In the genomic region with DNA sequence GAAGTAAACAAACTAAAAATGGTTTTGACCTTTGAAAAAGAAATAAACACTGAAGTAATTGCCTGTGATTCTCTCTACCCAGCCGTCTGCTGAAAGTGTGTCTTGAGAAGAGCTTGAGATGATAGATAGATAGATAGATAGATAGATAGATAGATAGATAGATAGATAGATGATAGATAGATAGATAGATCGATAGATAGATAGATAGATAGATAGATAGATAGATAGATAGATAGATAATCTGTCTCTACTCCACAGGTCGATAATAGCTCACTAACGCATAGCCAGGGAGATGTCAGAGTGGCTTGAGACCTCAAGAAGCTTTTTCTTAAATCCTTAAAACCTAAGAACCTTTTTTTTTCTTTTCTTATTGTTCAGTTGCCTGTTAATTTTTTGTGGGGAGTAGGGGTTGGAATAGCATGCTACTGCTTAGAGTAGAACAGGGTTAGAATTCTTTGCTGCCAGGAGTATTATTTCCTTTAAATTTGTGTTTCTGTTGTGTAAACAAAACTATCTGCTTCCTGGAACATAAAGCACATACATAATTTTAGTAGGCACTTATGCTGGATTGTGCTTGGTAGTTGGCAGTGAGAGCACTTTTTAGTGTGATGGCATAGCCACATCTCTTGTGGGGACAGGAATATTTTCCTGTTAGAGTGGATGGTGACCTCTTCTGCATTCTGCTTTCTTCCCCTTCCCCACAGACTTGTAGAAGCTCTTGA, we compare ENCODE assay signal across 1 cellular context.
TF ChIP-seq lines count a peak whose summit lies in the region.

No MANE protein-coding gene starts in this region.

TF ChIP-seq in IMR-90, 13 proteins besides CTCF, POLR2A, EP300 and RAD21:
- no peak for TF ChIP-seq CEBPB (IDR thresholded peaks at IDR 0.05; ENCODE audit: low read depth, low read length)
- TF ChIP-seq CHD1 (IDR thresholded peaks at IDR 0.05; ENCODE audit: low read depth, low read length) = no peak
- no peak for TF ChIP-seq NFE2L2 (IDR thresholded peaks at IDR 0.05; ENCODE audit: low read depth, low read length)
